Comparison of ENCODE assay signal across 10 cellular contexts in genomic region chr14:101813171-101813759, GRCh38. TPM values are rescaled to one million over a fixed set of nuclear protein-coding genes. Genes with fewer than 3 reads are reported as not detected.
DNase-seq lines count a peak whose midpoint lies in the region; ATAC-seq, FAIRE-seq and TF ChIP-seq lines count a peak whose summit lies in the region.
"Had no signal": no experiment of that assay in that cellular context is flagged by ENCODE, and none has a peak within 500 bp of the region (broad histone marks: within the 10 kb centered on the region; RNA-seq: fewer than 3 reads in every experiment).

No MANE protein-coding gene starts in this region.

- no peak for TF ChIP-seq POLR2A in IMR-90 (IDR thresholded peaks at IDR 0.05; ENCODE audit: low read depth, low read length)

- H3K9me1 ChIP-seq in IMR-90 (ENCODE audit: insufficient read depth, low read length): peaks cover 24% of the 10 kb centered on the region

- TF ChIP-seq CTCF in IMR-90 (conservative IDR thresholded peaks at IDR 0.05; ENCODE audit: low read depth, low read length) (no peak), left ventricle myocardium inferior (IDR thresholded peaks at IDR 0.05; ENCODE audit: borderline replicate concordance) (no peak)

- H3K9me3 Mint-ChIP-seq in activated CD8-positive, alpha-beta T cell treated with anti-CD3 and anti-CD28 coated beads, Interleukin-2, amount 10 ng/mL, durations not matched to agents 7 days and 5 days (ENCODE audit: insufficient read depth): no peaks in the 10 kb centered on the region

- H3K27me3 ChIP-seq in IMR-90 (ENCODE audit: control insufficient read depth, insufficient read depth, low read length) (no peaks in the 10 kb centered on the region), left ventricle myocardium inferior (ENCODE audit: low read depth) (no peaks in the 10 kb centered on the region), small intestine (ENCODE audit: control insufficient read depth in 2 of 2, insufficient read depth in 2 of 2, low read length in 2 of 2) (no peaks in the 10 kb centered on the region)

- H3K14ac ChIP-seq in IMR-90 (replicated peaks; ENCODE audit: low read depth, low read length): no peak overlapping the region

- DNase-seq in IMR-90 (no peak), left ventricle myocardium inferior (peak; percentile 70), small intestine (no peak), kidney glomerular epithelial cell (lab: John Stamatoyannopoulos, UW) (no peak), hepatic stellate cell (ENCODE audit: low spot score) (no peak)
- no peak for DNase-seq in activated CD8-positive, alpha-beta T cell treated with anti-CD3 and anti-CD28 coated beads, Interleukin-2, amount 10 ng/mL, durations not matched to agents 7 days and 5 days
- DNase-seq: NCI-H2227 treated with DMSO at 0.1 percent for 48 hours, T-helper 9 cell had no signal

- H3K9me3 ChIP-seq in IMR-90 (ENCODE audit: control insufficient read depth, insufficient read depth, low read length) (no peaks in the 10 kb centered on the region), left ventricle myocardium inferior (replicated peaks) (no peaks in the 10 kb centered on the region), small intestine (ENCODE audit: control insufficient read depth, low read depth) (no peaks in the 10 kb centered on the region)

- no peak overlapping the region for H2AFZ ChIP-seq in IMR-90 (replicated peaks; ENCODE audit: low read length, poor library complexity)

- no peaks in the 10 kb centered on the region for H3K27me3 Mint-ChIP-seq in activated CD8-positive, alpha-beta T cell treated with anti-CD3 and anti-CD28 coated beads, Interleukin-2, amount 10 ng/mL, durations not matched to agents 7 days and 5 days (ENCODE audit: low read depth)

- WGBS in IMR-90 (ENCODE audit: extremely low coverage in 2 of 2, insufficient read length in 1 of 2), 2 experiments: 100% methylated on average over 3 of the region's 7 CpGs; no CpG with 5 or more reads in 1 of the 2 experiments
- 73 to 92% (median 83%) methylated on average over 7 of the region's 7 CpGs for WGBS in small intestine, 3 donors

- H4K91ac ChIP-seq in IMR-90 (ENCODE audit: insufficient read depth, low read depth, low read length): no peak overlapping the region

- POLR2A ChIA-PET in IMR-90 (lab: Charles Lee; ENCODE audit: unreplicated experiment): no interaction called here
- POLR2A ChIA-PET in activated CD8-positive, alpha-beta T cell treated with anti-CD3 and anti-CD28 coated beads, Interleukin-2, amount 10 ng/mL, durations not matched to agents 7 days and 5 days (lab: Charles Lee): interaction anchor here (0.8 to 11.9 kb wide), 7 partner anchors 11 to 106 kb away, joined by 3 to 820 read pairs (median 4); no protein-coding TSS in a partner anchor

- no peak for FAIRE-seq in small intestine (lab: Jason Lieb, UNC)

- no peak overlapping the region for H2BK120ac ChIP-seq in IMR-90 (ENCODE audit: low read depth, low read length)

- H3K36me3 ChIP-seq in IMR-90 (ENCODE audit: control insufficient read depth, insufficient read depth, low read length): 0 out of 2 replicates have a peak, but pooled peaks cover 5% of the 10 kb centered on the region
- peaks cover 2% of the 10 kb centered on the region for H3K36me3 ChIP-seq in left ventricle myocardium inferior
- no peaks in the 10 kb centered on the region for H3K36me3 ChIP-seq in small intestine (ENCODE audit: control insufficient read depth in 2 of 2, insufficient read depth in 2 of 2, low read length in 2 of 2)

- H3K4me3 Mint-ChIP-seq in activated CD8-positive, alpha-beta T cell treated with anti-CD3 and anti-CD28 coated beads, Interleukin-2, amount 10 ng/mL, durations not matched to agents 7 days and 5 days: peak overlapping the region; percentile 96

- H4K20me1 ChIP-seq in IMR-90 (ENCODE audit: insufficient read depth, low read length): peaks cover 55% of the 10 kb centered on the region

- H2BK15ac ChIP-seq in IMR-90 (ENCODE audit: low read depth, low read length): no peak overlapping the region

- peak overlapping the region; percentile 91 for H3K27ac Mint-ChIP-seq in activated CD8-positive, alpha-beta T cell treated with anti-CD3 and anti-CD28 coated beads, Interleukin-2, amount 10 ng/mL, durations not matched to agents 7 days and 5 days

- H3K79me1 ChIP-seq in IMR-90 (ENCODE audit: low read depth in 1 of 2, low read length in 2 of 2): peaks cover 9 to 61% of the 10 kb centered on the region in 2 experiments; a peak in 3 of 4 replicates

- H3K56ac ChIP-seq in IMR-90 (ENCODE audit: extremely low read depth, insufficient read depth, low read length): no peak overlapping the region

- no peak for TF ChIP-seq RAD21 in IMR-90 (IDR thresholded peaks at IDR 0.05; ENCODE audit: low read length)

- intact Hi-C loops in IMR-90 (cut with micrococcal nuclease): no loop called here
- intact Hi-C loops in left ventricle myocardium inferior (cut with micrococcal nuclease): no loop called here

- H3K4me2 ChIP-seq in IMR-90 (ENCODE audit: low read depth, low read length): no peak overlapping the region

- H4K8ac ChIP-seq in IMR-90 (ENCODE audit: low read depth in 2 of 2, low read length in 2 of 2): no peak overlapping the region

- no peak overlapping the region for H3K18ac ChIP-seq in IMR-90 (ENCODE audit: low read depth, low read length)

- BruUV-seq in IMR-90 (replicated peaks; lab: Mats Ljungman, UMichigan): no TSS peak

- H2AK9ac ChIP-seq in IMR-90 (replicated peaks; ENCODE audit: low read depth, low read length, poor library complexity): no peak overlapping the region

- no peak overlapping the region for H2AK5ac ChIP-seq in IMR-90 (ENCODE audit: low read depth, low read length)

- in situ Hi-C loops in IMR-90 (cut with MboI; ENCODE audit: low sequenced_read_pairs): no loop called here

- peak overlapping the region; percentile 1; the same call in 1 of the 2 replicates for H3K23ac ChIP-seq in IMR-90 (ENCODE audit: low read depth, low read length)

- peaks cover 69% of the 10 kb centered on the region for H3K36me3 Mint-ChIP-seq in activated CD8-positive, alpha-beta T cell treated with anti-CD3 and anti-CD28 coated beads, Interleukin-2, amount 10 ng/mL, durations not matched to agents 7 days and 5 days (ENCODE audit: low read depth)

- no peak overlapping the region for H2BK5ac ChIP-seq in IMR-90 (ENCODE audit: low read depth, low read length, poor library complexity, severe bottlenecking)

- H3K9ac ChIP-seq in IMR-90 (ENCODE audit: low read depth, low read length): no peak overlapping the region

- CTCF ChIA-PET in IMR-90 (lab: Yijun Ruan, JAX): interaction anchor here (0.7 kb wide), 1 partner anchor 86 kb away, joined by 3 read pairs; no protein-coding TSS in a partner anchor
- CTCF ChIA-PET in activated CD8-positive, alpha-beta T cell treated with anti-CD3 and anti-CD28 coated beads, Interleukin-2, amount 10 ng/mL, durations not matched to agents 7 days and 5 days (lab: Charles Lee): interaction anchor here (1.6 to 4.8 kb wide), 5 partner anchors 11 to 43 kb away, joined by 3 to 49 read pairs (median 5); no protein-coding TSS in a partner anchor

- no peak overlapping the region for H2BK20ac ChIP-seq in IMR-90 (ENCODE audit: low read depth, low read length)

- dilution Hi-C loops in IMR-90 (cut with HindIII; ENCODE audit: low sequenced_read_pairs, unreplicated experiment): no loop called here

- no peak overlapping the region; the same call in 1 of the 2 replicates for H4K5ac ChIP-seq in IMR-90 (ENCODE audit: low read depth, low read length)

- peaks cover 71% of the 10 kb centered on the region for H3K4me1 Mint-ChIP-seq in activated CD8-positive, alpha-beta T cell treated with anti-CD3 and anti-CD28 coated beads, Interleukin-2, amount 10 ng/mL, durations not matched to agents 7 days and 5 days (ENCODE audit: low read depth)

- no peak for ATAC-seq in IMR-90 (ENCODE audit: low read depth)
- no peak for ATAC-seq in activated CD8-positive, alpha-beta T cell treated with anti-CD3 and anti-CD28 coated beads, Interleukin-2, amount 10 ng/mL, durations not matched to agents 7 days and 5 days
- ATAC-seq in HG03354 (IDR thresholded peaks at IDR 0.05; ENCODE audit: poor library complexity, severe bottlenecking, unreplicated experiment): no peak
- no peak for ATAC-seq in HG03108 (IDR thresholded peaks at IDR 0.05; ENCODE audit: unreplicated experiment)

- no peak overlapping the region for H3K4me3 ChIP-seq in IMR-90 (ENCODE audit: insufficient read depth, low read depth, low read length)
- H3K4me3 ChIP-seq in left ventricle myocardium inferior: peak overlapping the region; percentile 74
- no peak overlapping the region for H3K4me3 ChIP-seq in small intestine (ENCODE audit: low read depth in 1 of 2, low read length in 2 of 2)

- H3K27ac ChIP-seq in IMR-90 (ENCODE audit: insufficient read depth, low read length): no peak overlapping the region
- H3K27ac ChIP-seq in left ventricle myocardium inferior (replicated peaks): peak overlapping the region; percentile 97
- H3K27ac ChIP-seq in small intestine (ENCODE audit: low read depth in 1 of 2, low read length in 1 of 2): peak overlapping the region; percentile 15 to 72

- 0 out of 2 replicates have a peak overlapping the region, but pooled peaks have one; percentile 6 for H3K4ac ChIP-seq in IMR-90 (ENCODE audit: low read depth, low read length)

- H3K4me1 ChIP-seq in IMR-90 (ENCODE audit: control insufficient read depth, insufficient read depth, low read length): peaks cover 11% of the 10 kb centered on the region
- H3K4me1 ChIP-seq in left ventricle myocardium inferior: peaks cover 84% of the 10 kb centered on the region
- H3K4me1 ChIP-seq in small intestine (ENCODE audit: control insufficient read depth in 2 of 2, insufficient read depth in 1 of 2, low read depth in 1 of 2, low read length in 1 of 2): peaks cover 4 to 9% of the 10 kb centered on the region in 2 donors

TF ChIP-seq in IMR-90, 13 proteins besides CTCF, POLR2A, EP300 and RAD21 (continues in another document):
- TF ChIP-seq NFE2L2 (IDR thresholded peaks at IDR 0.05; ENCODE audit: low read depth, low read length): no peak
- no peak for TF ChIP-seq MAZ (IDR thresholded peaks at IDR 0.05; ENCODE audit: borderline replicate concordance, low read depth, low read length)
- TF ChIP-seq RCOR1 (IDR thresholded peaks at IDR 0.05; ENCODE audit: insufficient replicate concordance, low read length): no peak
- TF ChIP-seq FOS (IDR thresholded peaks at IDR 0.05; ENCODE audit: low read depth, low read length): no peak
- TF ChIP-seq CEBPB (IDR thresholded peaks at IDR 0.05; ENCODE audit: low read depth, low read length): no peak
- TF ChIP-seq RFX5 (IDR thresholded peaks at IDR 0.05; ENCODE audit: low read depth, low read length): no peak

RNA-seq across cellular contexts. Expression of gene PPP2R5C, which starts 51.8 kb away (rescaled TPM):
- total RNA-seq in IMR-90 (2012; rRNA removed): 78.7 and 107 TPM in 2 replicates
- polyA plus RNA-seq in IMR-90 (2012; rRNA removed): 56.7 and 65.9 TPM in 2 replicates
- polyA plus RNA-seq in IMR-90 (2012; cell fraction: cytosol; rRNA removed): 15.8 and 38.8 TPM in 2 replicates
- 29.0 and 68.7 TPM in 2 replicates for polyA plus RNA-seq in IMR-90 (2012; cell fraction: nucleus; rRNA removed; ENCODE audit: low replicate concordance)
- total RNA-seq in activated CD8-positive, alpha-beta T cell treated with anti-CD3 and anti-CD28 coated beads, Interleukin-2, amount 10 ng/mL, durations not matched to agents 7 days and 5 days: 100 to 1,000 TPM; 218 to 223 TPM
- total RNA-seq in left ventricle myocardium inferior: 198 TPM
- 10 to 100 TPM; 59.6 to 77.2 (median 71.3) TPM for polyA plus RNA-seq in small intestine
